Comparison of ENCODE assay signal across 21 cellular contexts in genomic region chr20:3326779-3327521, GRCh38.
"Had no signal": no experiment of that assay in that cellular context is flagged by ENCODE, and none has a peak within 500 bp of the region (broad histone marks: within the 10 kb centered on the region; RNA-seq: fewer than 3 reads in every experiment).

No MANE protein-coding gene starts in this region.

- H3K9me3 ChIP-seq: stomach had no signal

- H3K4me1 ChIP-seq: parathyroid adenoma had no signal

- H3K27ac ChIP-seq: parathyroid adenoma, stomach had no signal

- H3K36me3 Mint-ChIP-seq: activated naive CD4-positive, alpha-beta T cell treated with anti-CD3 and anti-CD28 coated beads, Interleukin-2, amount 10 ng/mL, durations not matched to agents 7 days and 5 days; natural killer cell treated with Interleukin-12 subunit alpha and Interleukin-12 subunit beta and Interleukin-15 and Interleukin-18, amount 100 ng/mL, for 72 hours had no signal

- DNase-seq: activated CD4-positive, alpha-beta memory T cell treated with anti-CD3 and anti-CD28 coated beads, Interleukin-2, amount 10 ng/mL, durations not matched to agents 7 days and 5 days; activated CD4-positive, alpha-beta T cell treated with anti-CD3 and anti-CD28 coated beads for 4 hours; activated effector memory CD4-positive, alpha-beta T cell treated with Interleukin-2 at 50 U/mL for 16 hours; activated naive CD4-positive, alpha-beta T cell treated with anti-CD3 and anti-CD28 coated beads, Interleukin-2, amount 10 ng/mL, durations not matched to agents 7 days and 5 days; activated naive CD8-positive, alpha-beta T cell treated with anti-CD3 and anti-CD28 coated beads, Interleukin-2, amount 50 U/mL, for 24 hours; activated T-cell treated with anti-CD3 and anti-CD28 coated beads, Interleukin-2, amount 50 U/mL, for 24 hours; anterior cingulate cortex; effector CD8-positive, alpha-beta T cell; foreskin melanocyte; glutamatergic neuron; kidney; stimulated activated CD4-positive, alpha-beta T cell treated with anti-CD3 and anti-CD28 coated beads, Interleukin-4, amount 100 ng/mL, for 1 hour; stomach had no signal

- H3K4me3 ChIP-seq: smooth muscle cell, stomach had no signal

- ATAC-seq: activated naive CD8-positive, alpha-beta T cell treated with anti-CD3 and anti-CD28 coated beads, Interleukin-2, amount 50 U/mL, for 24 hours; natural killer cell treated with Interleukin-12 subunit alpha and Interleukin-12 subunit beta and Interleukin-15 and Interleukin-18, amount 100 ng/mL, for 72 hours; sciatic nerve; stimulated activated effector memory CD8-positive, alpha-beta T cell treated with anti-CD3 and anti-CD28 coated beads, Interleukin-12 subunit alpha, Interleukin-12 subunit beta, amount 100 ng/mL, for 72 hours; WTC11 had no signal

- H3K4me3 Mint-ChIP-seq: activated CD4-positive, alpha-beta memory T cell treated with anti-CD3 and anti-CD28 coated beads, Interleukin-2, amount 10 ng/mL, durations not matched to agents 7 days and 5 days; activated naive CD4-positive, alpha-beta T cell treated with anti-CD3 and anti-CD28 coated beads, Interleukin-2, amount 10 ng/mL, durations not matched to agents 7 days and 5 days; activated naive CD8-positive, alpha-beta T cell treated with anti-CD3 and anti-CD28 coated beads, Interleukin-2, amount 50 U/mL, for 24 hours; activated T-cell treated with anti-CD3 and anti-CD28 coated beads, Interleukin-2, amount 50 U/mL, for 24 hours; natural killer cell treated with Interleukin-12 subunit alpha and Interleukin-12 subunit beta and Interleukin-15 and Interleukin-18, amount 100 ng/mL, for 72 hours; stimulated activated effector memory CD8-positive, alpha-beta T cell treated with anti-CD3 and anti-CD28 coated beads, Interleukin-12 subunit alpha, Interleukin-12 subunit beta, amount 100 ng/mL, for 72 hours; T-helper 1 cell treated with Interleukin-12 subunit alpha and Interleukin-12 subunit beta and Interleukin-4 antibody, amounts not matched to agents 30 μg/mL and 1 μg/mL, for 36 hours; type B pancreatic cell; WTC11 had no signal

- H3K27me3 ChIP-seq: stomach had no signal

- H3K4me1 Mint-ChIP-seq: stimulated activated effector memory CD8-positive, alpha-beta T cell treated with anti-CD3 and anti-CD28 coated beads, Interleukin-12 subunit alpha, Interleukin-12 subunit beta, amount 100 ng/mL, for 72 hours; WTC11 had no signal

- H3K27ac Mint-ChIP-seq: activated CD4-positive, alpha-beta memory T cell treated with anti-CD3 and anti-CD28 coated beads, Interleukin-2, amount 10 ng/mL, durations not matched to agents 7 days and 5 days; activated naive CD4-positive, alpha-beta T cell treated with anti-CD3 and anti-CD28 coated beads, Interleukin-2, amount 10 ng/mL, durations not matched to agents 7 days and 5 days; activated naive CD8-positive, alpha-beta T cell treated with anti-CD3 and anti-CD28 coated beads, Interleukin-2, amount 50 U/mL, for 24 hours; activated T-cell treated with anti-CD3 and anti-CD28 coated beads, Interleukin-2, amount 50 U/mL, for 24 hours; natural killer cell treated with Interleukin-12 subunit alpha and Interleukin-12 subunit beta and Interleukin-15 and Interleukin-18, amount 100 ng/mL, for 72 hours; stimulated activated effector memory CD8-positive, alpha-beta T cell treated with anti-CD3 and anti-CD28 coated beads, Interleukin-12 subunit alpha, Interleukin-12 subunit beta, amount 100 ng/mL, for 72 hours; T-helper 1 cell treated with Interleukin-12 subunit alpha and Interleukin-12 subunit beta and Interleukin-4 antibody, amounts not matched to agents 30 μg/mL and 1 μg/mL, for 36 hours; type B pancreatic cell; WTC11 had no signal

- H3K9me3 Mint-ChIP-seq: activated CD4-positive, alpha-beta memory T cell treated with anti-CD3 and anti-CD28 coated beads, Interleukin-2, amount 10 ng/mL, durations not matched to agents 7 days and 5 days; activated naive CD4-positive, alpha-beta T cell treated with anti-CD3 and anti-CD28 coated beads, Interleukin-2, amount 10 ng/mL, durations not matched to agents 7 days and 5 days; activated naive CD8-positive, alpha-beta T cell treated with anti-CD3 and anti-CD28 coated beads, Interleukin-2, amount 50 U/mL, for 24 hours; activated T-cell treated with anti-CD3 and anti-CD28 coated beads, Interleukin-2, amount 50 U/mL, for 24 hours; natural killer cell treated with Interleukin-12 subunit alpha and Interleukin-12 subunit beta and Interleukin-15 and Interleukin-18, amount 100 ng/mL, for 72 hours; stimulated activated effector memory CD8-positive, alpha-beta T cell treated with anti-CD3 and anti-CD28 coated beads, Interleukin-12 subunit alpha, Interleukin-12 subunit beta, amount 100 ng/mL, for 72 hours; T-helper 1 cell treated with Interleukin-12 subunit alpha and Interleukin-12 subunit beta and Interleukin-4 antibody, amounts not matched to agents 30 μg/mL and 1 μg/mL, for 36 hours; type B pancreatic cell; WTC11 had no signal

- H3K27me3 Mint-ChIP-seq: activated CD4-positive, alpha-beta memory T cell treated with anti-CD3 and anti-CD28 coated beads, Interleukin-2, amount 10 ng/mL, durations not matched to agents 7 days and 5 days; activated naive CD4-positive, alpha-beta T cell treated with anti-CD3 and anti-CD28 coated beads, Interleukin-2, amount 10 ng/mL, durations not matched to agents 7 days and 5 days; activated naive CD8-positive, alpha-beta T cell treated with anti-CD3 and anti-CD28 coated beads, Interleukin-2, amount 50 U/mL, for 24 hours; activated T-cell treated with anti-CD3 and anti-CD28 coated beads, Interleukin-2, amount 50 U/mL, for 24 hours; natural killer cell treated with Interleukin-12 subunit alpha and Interleukin-12 subunit beta and Interleukin-15 and Interleukin-18, amount 100 ng/mL, for 72 hours; type B pancreatic cell had no signal
